Comparison of ENCODE assay signal across 21 cellular contexts in genomic region chr16:85794696-85795095, GRCh38.
"Had no signal": no experiment of that assay in that cellular context is flagged by ENCODE, and none has a peak within 500 bp of the region (broad histone marks: within the 10 kb centered on the region; RNA-seq: fewer than 3 reads in every experiment).

No MANE protein-coding gene starts in this region.

- H3K27ac ChIP-seq: esophagus squamous epithelium, gastroesophageal sphincter, neural progenitor cell, ovary, stomach had no signal

- H3K27ac Mint-ChIP-seq: dendritic cell treated with granulocyte-macrophage colony-stimulating factor and Interleukin-4, amounts not matched to agents 40 ng/mL and 50 ng/mL, for 4 days; neural progenitor cell; type B pancreatic cell had no signal

- H3K9me3 ChIP-seq: esophagus squamous epithelium, gastroesophageal sphincter, ovary, stomach had no signal

- H3K9me3 Mint-ChIP-seq: dendritic cell treated with granulocyte-macrophage colony-stimulating factor and Interleukin-4, amounts not matched to agents 40 ng/mL and 50 ng/mL, for 4 days; effector memory CD8-positive, alpha-beta T cell; neural progenitor cell; type B pancreatic cell had no signal

- H3K4me2 ChIP-seq: neural progenitor cell, smooth muscle cell had no signal

- H3K27me3 Mint-ChIP-seq: dendritic cell treated with granulocyte-macrophage colony-stimulating factor and Interleukin-4, amounts not matched to agents 40 ng/mL and 50 ng/mL, for 4 days; effector memory CD8-positive, alpha-beta T cell; naive thymus-derived CD4-positive, alpha-beta T cell; type B pancreatic cell had no signal

- H3K4me3 ChIP-seq: esophagus squamous epithelium, gastroesophageal sphincter, neural progenitor cell, ovary, smooth muscle cell, stomach had no signal

- H3K27me3 ChIP-seq: esophagus squamous epithelium, gastroesophageal sphincter, neural progenitor cell, ovary, stomach had no signal

- H3K4me3 Mint-ChIP-seq: dendritic cell treated with granulocyte-macrophage colony-stimulating factor and Interleukin-4, amounts not matched to agents 40 ng/mL and 50 ng/mL, for 4 days; effector memory CD8-positive, alpha-beta T cell; naive thymus-derived CD4-positive, alpha-beta T cell; neural progenitor cell; type B pancreatic cell had no signal

- H3K36me3 ChIP-seq: ovary had no signal

- H3K9ac ChIP-seq: neural progenitor cell had no signal

- FAIRE-seq: colon, keratinocyte, urothelium cell line had no signal

- H3K4me1 ChIP-seq: neural progenitor cell had no signal

- DNase-seq: effector memory CD8-positive, alpha-beta T cell; esophagus squamous epithelium; foreskin fibroblast; glutamatergic neuron; left colon; mammary epithelial cell; naive thymus-derived CD4-positive, alpha-beta T cell; nucleus accumbens; ovary; right cardiac atrium; stimulated activated CD4-positive, alpha-beta T cell treated with anti-CD3 and anti-CD28 coated beads, Interleukin-2, amount 100 ng/mL, for 48 hours; stomach; substantia nigra had no signal
